In genomic region chr11:93741882-93742226, GRCh38 we compare ENCODE assay signal across 8 cellular contexts. TPM values are rescaled to one million over a fixed set of nuclear protein-coding genes. Genes with fewer than 3 reads are reported as not detected.
DNase-seq lines count a peak whose midpoint lies in the region; ATAC-seq and TF ChIP-seq lines count a peak whose summit lies in the region.

No MANE protein-coding gene starts in this region.

- H3K27ac Mint-ChIP-seq in CD14-positive monocyte (peak overlapping the region; percentile 97 to 100 (median 99)), nephron progenitor cell (peak overlapping the region; percentile 100)

- H3K4me1 Mint-ChIP-seq in CD14-positive monocyte (peaks cover 49% of the 10 kb centered on the region), nephron progenitor cell (peaks cover 67% of the 10 kb centered on the region)

- DNase-seq in CD14-positive monocyte (ENCODE audit: low spot score): no peak
- peak; percentile 82 for DNase-seq in SW480 (ENCODE audit: low spot score)
- peak; percentile 67 for DNase-seq in fibroblast of lung (ENCODE audit: low read depth in 2 of 2)
- DNase-seq in nephron progenitor cell: no peak
- no peak for DNase-seq in activated CD8-positive, alpha-beta memory T cell treated with anti-CD3 and anti-CD28 coated beads, Interleukin-2, amount 50 U/mL, for 48 hours

- peaks cover 48% of the 10 kb centered on the region for H3K79me2 ChIP-seq in fibroblast of lung (ENCODE audit: control insufficient read depth, insufficient read depth, low read length)

- intact Hi-C loops in CD14-positive monocyte (cut with micrococcal nuclease): loop anchor here (5.0 to 10.0 kb wide), 4 partner anchors 40 to 547 kb away; partner anchors contain the start of genes MED17 (in 2 of the 2) and SLC36A4 (in 2 of the 2)

- H3K4me2 ChIP-seq in fibroblast of lung (ENCODE audit: extremely low read depth, insufficient read depth, low read length): peak overlapping the region; percentile 67

- peak; percentile 6 for ATAC-seq in GM19043 (IDR thresholded peaks at IDR 0.05; ENCODE audit: low read depth, unreplicated experiment)
- peak; percentile 2 for ATAC-seq in HG03521 (IDR thresholded peaks at IDR 0.05; ENCODE audit: unreplicated experiment)
- no peak for ATAC-seq in HG03571 (IDR thresholded peaks at IDR 0.05; ENCODE audit: unreplicated experiment)

- no peak for TF ChIP-seq CTCF in CD14-positive monocyte (IDR thresholded peaks at IDR 0.05)
- TF ChIP-seq CTCF in fibroblast of lung (conservative IDR thresholded peaks at IDR 0.05 in 1 of 2, IDR thresholded peaks at IDR 0.05 in 1 of 2; ENCODE audit: low read depth in 1 of 2, low read length in 2 of 2): no peak
- no peak for TF ChIP-seq CTCF in nephron progenitor cell (IDR thresholded peaks at IDR 0.05)

- peak overlapping the region; percentile 95 for H3K27ac ChIP-seq in fibroblast of lung (ENCODE audit: insufficient read depth, low read length)

- peaks cover 6% of the 10 kb centered on the region for H3K36me3 ChIP-seq in fibroblast of lung (ENCODE audit: control insufficient read depth, insufficient read depth, low read length)

- no peaks in the 10 kb centered on the region for H3K9me3 ChIP-seq in fibroblast of lung (ENCODE audit: control insufficient read depth, insufficient read depth, low read depth, low read length)

- H3K4me3 Mint-ChIP-seq in CD14-positive monocyte: peak overlapping the region; percentile 99
- H3K4me3 Mint-ChIP-seq in nephron progenitor cell: peak overlapping the region; percentile 100

- H3K27me3 ChIP-seq in fibroblast of lung (ENCODE audit: control insufficient read depth, insufficient read depth, low read length): no peaks in the 10 kb centered on the region

- H3K4me1 ChIP-seq in fibroblast of lung (ENCODE audit: control insufficient read depth, extremely low read depth, insufficient read depth, low read length): peaks cover 3% of the 10 kb centered on the region

- peaks cover 29 to 33% of the 10 kb centered on the region in 2 donors for H3K36me3 Mint-ChIP-seq in CD14-positive monocyte
- H3K36me3 Mint-ChIP-seq in nephron progenitor cell (ENCODE audit: low read depth): peaks cover 30% of the 10 kb centered on the region

- H3K27me3 Mint-ChIP-seq in CD14-positive monocyte (ENCODE audit: low read depth in 3 of 3): peaks cover 0 to 2% (median 0%) of the 10 kb centered on the region in 3 donors
- H3K27me3 Mint-ChIP-seq in nephron progenitor cell (ENCODE audit: low read depth, poor library complexity): no peaks in the 10 kb centered on the region

- H2AFZ ChIP-seq in fibroblast of lung (ENCODE audit: low read length): peak overlapping the region; percentile 99

- H3K9ac ChIP-seq in fibroblast of lung (ENCODE audit: insufficient read depth, low read length): peak overlapping the region; percentile 96

- H3K4me3 ChIP-seq in fibroblast of lung (replicated peaks in 1 of 4; ENCODE audit: control extremely low read depth in 1 of 4, insufficient read depth in 1 of 4, low read depth in 3 of 4, low read length in 4 of 4): peak overlapping the region; percentile 78 to 98 (median 92)

- H3K9me3 Mint-ChIP-seq in CD14-positive monocyte: peaks cover 0 to 5% (median 0%) of the 10 kb centered on the region in 7 donors
- no peaks in the 10 kb centered on the region for H3K9me3 Mint-ChIP-seq in nephron progenitor cell

- no peaks in the 10 kb centered on the region for H4K20me1 ChIP-seq in fibroblast of lung (ENCODE audit: control insufficient read depth, extremely low read depth, insufficient read depth, low read length)

RNA-seq across cellular contexts. Expression of gene C11orf54, which starts 0.4 kb away (rescaled TPM):
- polyA plus RNA-seq in CD14-positive monocyte (10 to 100 TPM; 14.1 to 23.6 TPM), fibroblast of lung (11.1 and 29.0 TPM in 2 replicates)
- total RNA-seq in fibroblast of lung: 19.3 and 22.1 TPM in 2 replicates
- 7.9 and 17.2 TPM in 2 replicates for polyA plus RNA-seq in fibroblast of lung (2012)
- 9.4 TPM in 1 of 2 replicates, not detected in the other for polyA minus RNA-seq in fibroblast of lung (ENCODE audit: low replicate concordance)

RNA-seq across cellular contexts. Expression of gene TAF1D, which starts 0.6 kb away (rescaled TPM):
- polyA plus RNA-seq in CD14-positive monocyte: 1 to 10 TPM; 5.9 to 7.4 TPM
- total RNA-seq in fibroblast of lung: 111 and 148 TPM in 2 replicates
- 77.1 and 78.5 TPM in 2 replicates for polyA plus RNA-seq in fibroblast of lung
- 56.7 and 69.0 TPM in 2 replicates for polyA plus RNA-seq in fibroblast of lung (2012)
- polyA minus RNA-seq in fibroblast of lung (ENCODE audit: low replicate concordance): 7.5 and 15.5 TPM in 2 replicates

RNA-seq across cellular contexts. Expression of gene MED17, which starts 42.2 kb away (rescaled TPM):
- polyA plus RNA-seq in CD14-positive monocyte (1 to 10 TPM; 3.4 to 4.4 TPM), fibroblast of lung (25.3 and 25.6 TPM in 2 replicates)
- total RNA-seq in fibroblast of lung: 22.3 and 24.1 TPM in 2 replicates
- 16.2 and 16.3 TPM in 2 replicates for polyA plus RNA-seq in fibroblast of lung (2012)
- polyA minus RNA-seq in fibroblast of lung (ENCODE audit: low replicate concordance): 2.4 and 4.8 TPM in 2 replicates

Comparison
In these comparisons a context has a peak if more than half of its experiments do, and no peak if none do; other contexts are left out.
1. DNase-seq: peak in SW480 (single experiment) and fibroblast of lung (2 of 2); none in CD14-positive monocyte (single experiment), nephron progenitor cell (single experiment) and activated CD8-positive, alpha-beta memory T cell treated with anti-CD3 and anti-CD28 coated beads, Interleukin-2, amount 50 U/mL, for 48 hours (single experiment).
2. RNA of gene TAF1D, which starts 0.6 kb away (polyA plus RNA-seq): 56.7 to 78.5 TPM in fibroblast of lung; 5.9 to 7.4 TPM in CD14-positive monocyte; every median in the first group is over 4 times any median in the second.